14 cellular contexts compared by ENCODE assay signal in genomic region chr2:56410140-56410539, GRCh38.
"Had no signal": no experiment of that assay in that cellular context is flagged by ENCODE, and none has a peak within 500 bp of the region (broad histone marks: within the 10 kb centered on the region; RNA-seq: fewer than 3 reads in every experiment).

No MANE protein-coding gene starts in this region.

- DNase-seq: activated B cell treated with CpG ODN at 0.5 μM for 24 hours; activated CD4-positive, alpha-beta T cell treated with anti-CD3 and anti-CD28 coated beads, Interleukin-2, amount 10 ng/mL, durations not matched to agents 24 days and 14 days; activated CD8-positive, alpha-beta memory T cell treated with anti-CD3 and anti-CD28 coated beads, Interleukin-2, amount 50 U/mL, for 48 hours; activated CD8-positive, alpha-beta T cell treated with anti-CD3 and anti-CD28 coated beads, Interleukin-2, amount 10 ng/mL, durations not matched to agents 7 days and 5 days; activated gamma-delta T cell; activated T-cell treated with anti-CD3 and anti-CD28 coated beads, Interleukin-2, amount 50 U/mL, for 72 hours; amniotic stem cell; naive B cell; ovary; sigmoid colon had no signal

- ATAC-seq: activated CD8-positive, alpha-beta T cell treated with anti-CD3 and anti-CD28 coated beads, Interleukin-2, amount 10 ng/mL, durations not matched to agents 7 days and 5 days; activated naive CD4-positive, alpha-beta T cell treated with anti-CD3 and anti-CD28 coated beads, Interleukin-2, amount 50 U/mL, for 72 hours; activated T-cell treated with anti-CD3 and anti-CD28 coated beads, Interleukin-2, amount 50 U/mL, for 72 hours; gastroesophageal sphincter; left lobe of liver; stimulated activated memory B cell treated with anti-CD40 and anti-IgM and Interleukin-4, amounts not matched to agents 10 μg/mL and 1 μg/mL and 100 μg/mL, for 72 hours had no signal
